33 cellular contexts compared by ENCODE assay signal in genomic region chr5:131226899-131227298, GRCh38.
"Had no signal": no experiment of that assay in that cellular context is flagged by ENCODE, and none has a peak within 500 bp of the region (broad histone marks: within the 10 kb centered on the region; RNA-seq: fewer than 3 reads in every experiment).

No MANE protein-coding gene starts in this region.

- H3K36me3 Mint-ChIP-seq: activated naive CD4-positive, alpha-beta T cell treated with anti-CD3 and anti-CD28 coated beads, Interleukin-2, amount 50 U/mL, for 72 hours had no signal

- H3K36me3 ChIP-seq: adrenal gland, cardiac muscle cell, MG63, Peyer's patch, SJSA1 had no signal

- H3K9ac ChIP-seq: SK-N-SH had no signal

- H3K9me3 Mint-ChIP-seq: activated CD4-positive, alpha-beta T cell treated with anti-CD3 and anti-CD28 coated beads, Interleukin-2, amount 10 ng/mL, durations not matched to agents 24 days and 14 days; activated naive CD4-positive, alpha-beta T cell treated with anti-CD3 and anti-CD28 coated beads for 36 hours; activated naive CD4-positive, alpha-beta T cell treated with anti-CD3 and anti-CD28 coated beads, Interleukin-2, amount 50 U/mL, for 72 hours; activated T-cell treated with anti-CD3 and anti-CD28 coated beads, Interleukin-2, amount 50 U/mL, for 24 hours; activated T-helper 2 cell treated with anti-CD3 and anti-CD28 coated beads, Interferon-gamma antibody, Interleukin-2, Interleukin-4, amounts not matched to agents 10 μg/mL and 5 μg/mL and 100 μg/mL, durations not matched to agents 14 hours and 24 hours and 36 hours; central memory CD8-positive, alpha-beta T cell; T-helper 1 cell treated with Interleukin-12 subunit alpha and Interleukin-12 subunit beta and Interleukin-4 antibody, amounts not matched to agents 30 μg/mL and 1 μg/mL, for 36 hours; T-helper 2 cell treated with Interferon-gamma antibody and Interleukin-4, amounts not matched to agents 5 μg/mL and 100 μg/mL, for 36 hours had no signal

- H3K9me3 ChIP-seq: adrenal gland, MG63, Peyer's patch, SJSA1, SK-N-SH had no signal

- H3K4me3 ChIP-seq: adrenal gland, cardiac muscle cell, MG63, Peyer's patch, SJSA1 had no signal

- H3K27ac Mint-ChIP-seq: activated CD4-positive, alpha-beta T cell treated with anti-CD3 and anti-CD28 coated beads, Interleukin-2, amount 10 ng/mL, durations not matched to agents 24 days and 14 days; activated CD8-positive, alpha-beta T cell treated with anti-CD3 and anti-CD28 coated beads, Interleukin-2, amount 10 ng/mL, durations not matched to agents 7 days and 5 days; activated naive CD4-positive, alpha-beta T cell treated with anti-CD3 and anti-CD28 coated beads for 36 hours; activated naive CD4-positive, alpha-beta T cell treated with anti-CD3 and anti-CD28 coated beads, Interleukin-2, amount 50 U/mL, for 72 hours; activated T-cell treated with anti-CD3 and anti-CD28 coated beads, Interleukin-2, amount 50 U/mL, for 24 hours; activated T-helper 2 cell treated with anti-CD3 and anti-CD28 coated beads, Interferon-gamma antibody, Interleukin-2, Interleukin-4, amounts not matched to agents 10 μg/mL and 5 μg/mL and 100 μg/mL, durations not matched to agents 14 hours and 24 hours and 36 hours; T-helper 1 cell treated with Interleukin-12 subunit alpha and Interleukin-12 subunit beta and Interleukin-4 antibody, amounts not matched to agents 30 μg/mL and 1 μg/mL, for 36 hours; T-helper 2 cell treated with Interferon-gamma antibody and Interleukin-4, amounts not matched to agents 5 μg/mL and 100 μg/mL, for 36 hours had no signal

- H3K27me3 Mint-ChIP-seq: activated CD4-positive, alpha-beta T cell treated with anti-CD3 and anti-CD28 coated beads, Interleukin-2, amount 10 ng/mL, durations not matched to agents 24 days and 14 days; activated T-cell treated with anti-CD3 and anti-CD28 coated beads, Interleukin-2, amount 50 U/mL, for 24 hours; central memory CD8-positive, alpha-beta T cell had no signal

- DNase-seq: activated CD4-positive, alpha-beta T cell treated with anti-CD3 and anti-CD28 coated beads, Interleukin-2, amount 10 ng/mL, durations not matched to agents 24 days and 14 days; activated CD4-positive, alpha-beta T cell treated with anti-CD3 and anti-CD28 coated beads, Interleukin-2, amount 50 U/mL, for 48 hours; activated CD8-positive, alpha-beta T cell treated with anti-CD3 and anti-CD28 coated beads, Interleukin-2, amount 10 ng/mL, durations not matched to agents 7 days and 5 days; activated gamma-delta T cell treated with Interleukin-2 at 50 U/mL for 16 hours; activated naive CD4-positive, alpha-beta T cell treated with anti-CD3 and anti-CD28 coated beads for 36 hours; activated T-cell treated with anti-CD3 and anti-CD28 coated beads, Interleukin-2, amount 50 U/mL, for 24 hours; anterior cingulate cortex; Karpas-422; KBM-7; MG63; NCI-H1048; NCI-H1417; NCI-H146; NCI-H187; NCI-H2081; NCI-H345; NCI-H524 treated with DMSO at 0.1 percent for 48 hours; NCI-H748 treated with DMSO at 0.1 percent for 48 hours; NK-92 treated with Interleukin-12 subunit alpha and Interleukin-12 subunit beta, amount 100 ng/mL, for 24 hours; PC-3; Peyer's patch; RPMI8226; SHP77 treated with DMSO at 0.1 percent for 48 hours; SK-N-SH had no signal

- H3K4me2 ChIP-seq: SK-N-SH had no signal

- H3K4me1 Mint-ChIP-seq: central memory CD8-positive, alpha-beta T cell had no signal

- H3K27ac ChIP-seq: adrenal gland, cardiac muscle cell, Peyer's patch, SJSA1 had no signal

- FAIRE-seq: TTC549 had no signal

- H3K4me3 Mint-ChIP-seq: activated CD4-positive, alpha-beta T cell treated with anti-CD3 and anti-CD28 coated beads, Interleukin-2, amount 10 ng/mL, durations not matched to agents 24 days and 14 days; activated CD8-positive, alpha-beta T cell treated with anti-CD3 and anti-CD28 coated beads, Interleukin-2, amount 10 ng/mL, durations not matched to agents 7 days and 5 days; activated naive CD4-positive, alpha-beta T cell treated with anti-CD3 and anti-CD28 coated beads for 36 hours; activated T-cell treated with anti-CD3 and anti-CD28 coated beads, Interleukin-2, amount 50 U/mL, for 24 hours; central memory CD8-positive, alpha-beta T cell; T-helper 1 cell treated with Interleukin-12 subunit alpha and Interleukin-12 subunit beta and Interleukin-4 antibody, amounts not matched to agents 30 μg/mL and 1 μg/mL, for 36 hours; T-helper 2 cell treated with Interferon-gamma antibody and Interleukin-4, amounts not matched to agents 5 μg/mL and 100 μg/mL, for 36 hours had no signal

- H3K4me1 ChIP-seq: adrenal gland, SJSA1 had no signal

- ATAC-seq: activated CD8-positive, alpha-beta T cell treated with anti-CD3 and anti-CD28 coated beads, Interleukin-2, amount 10 ng/mL, durations not matched to agents 7 days and 5 days; activated naive CD4-positive, alpha-beta T cell treated with anti-CD3 and anti-CD28 coated beads, Interleukin-2, amount 50 U/mL, for 72 hours; PC-3 had no signal

- H3K27me3 ChIP-seq: adrenal gland, cardiac muscle cell, MG63, Peyer's patch, SJSA1 had no signal
